38 cellular contexts compared by ENCODE assay signal in genomic region chr3:151690645-151691044, GRCh38. TPM values are rescaled to one million over a fixed set of nuclear protein-coding genes. Genes with fewer than 3 reads are reported as not detected.
"Had no signal": no experiment of that assay in that cellular context is flagged by ENCODE, and none has a peak within 500 bp of the region (broad histone marks: within the 10 kb centered on the region; RNA-seq: fewer than 3 reads in every experiment).

No MANE protein-coding gene starts in this region.

- DNase-seq: Karpas-422, Kasumi-1, MG63, MM.1S, MV-4-11, NCI-H1048, NCI-H1092, NCI-H1092 treated with DMSO at 0.1 percent for 48 hours, NCI-H1105, NCI-H1105 treated with DMSO at 0.1 percent for 48 hours, NCI-H1417, NCI-H1417 treated with DMSO at 0.1 percent for 48 hours, NCI-H1436, NCI-H1436 treated with DMSO at 0.1 percent for 48 hours, NCI-H146, NCI-H1694, NCI-H1694 treated with DMSO at 0.1 percent for 48 hours, NCI-H187, NCI-H187 treated with DMSO at 0.1 percent for 48 hours, NCI-H1930, NCI-H2029, NCI-H2029 treated with DMSO at 0.1 percent for 48 hours, NCI-H2081, NCI-H2081 treated with DMSO at 0.1 percent for 48 hours, NCI-H2107, NCI-H2171, NCI-H2171 treated with DMSO at 0.1 percent for 48 hours, NCI-H2227 treated with DMSO at 0.1 percent for 48 hours, NCI-H226, NCI-H345, NCI-H446, NCI-H446 treated with DMSO at 0.1 percent for 48 hours, NCI-H510A, NCI-H510A treated with DMSO at 0.1 percent for 48 hours had no signal

- H3K36me3 ChIP-seq: MG63 had no signal

- H3K9me3 ChIP-seq: MG63 had no signal

- H3K4me3 ChIP-seq: MG63 had no signal

- H3K27me3 ChIP-seq: MG63 had no signal

RNA-seq across cellular contexts. Expression of gene AADACL2, which starts 43.1 kb away (rescaled TPM):
- total RNA-seq: LHCN-M2, M059J, MCF 10A, NCI-H460 had no signal
